Comparison of ENCODE assay signal across 1 cellular context in the genomic region with DNA sequence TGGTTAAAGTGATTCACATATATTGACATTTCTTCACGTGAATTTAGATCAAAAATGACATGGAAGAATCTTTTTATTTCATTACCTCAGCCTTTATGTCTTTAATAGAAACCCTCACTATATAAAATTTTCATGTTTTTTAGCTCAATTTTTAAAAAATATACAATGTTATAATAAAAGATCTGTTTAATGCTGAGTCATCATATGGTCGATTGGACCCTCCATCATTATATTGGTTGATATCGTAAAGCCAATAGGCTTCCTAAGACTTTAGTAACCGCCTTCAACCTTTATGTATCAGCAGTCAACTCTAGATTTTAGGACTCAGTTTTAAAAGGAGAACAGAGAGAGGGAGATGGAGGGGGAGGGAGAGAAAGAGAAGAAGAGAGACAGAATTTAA.
TF ChIP-seq lines count a peak whose summit lies in the region.

No MANE protein-coding gene starts in this region.

TF ChIP-seq in HepG2, 621 proteins besides CTCF, POLR2A, EP300 and RAD21 (continued from another document):
- TF ChIP-seq POGK (CRISPR knock-in tag; conservative IDR thresholded peaks at IDR 0.05) (no peak), MAFF (IDR thresholded peaks at IDR 0.05; ENCODE audit: low read depth, low read length) (peak; percentile 96), NFE2L2 (IDR thresholded peaks at IDR 0.05; ENCODE audit: low read length) (peak; percentile 52), SALL2 (CRISPR knock-in tag; IDR thresholded peaks at IDR 0.05) (no peak)
